Comparison of ENCODE assay signal across 1 cellular context in genomic region chr10:125880719-125881118, GRCh38.
TF ChIP-seq lines count a peak whose summit lies in the region.

No MANE protein-coding gene starts in this region.

TF ChIP-seq in GM23338, 12 proteins besides CTCF, POLR2A, EP300 and RAD21:
- TF ChIP-seq ZNF462 (CRISPR knock-in tag; IDR thresholded peaks at IDR 0.05) (no peak), EZH2 (IDR thresholded peaks at IDR 0.05; ENCODE audit: low read depth, unreplicated experiment) (no peak)
